25 cellular contexts compared by ENCODE assay signal in genomic region chr14:44165286-44165685, GRCh38.
"Had no signal": no experiment of that assay in that cellular context is flagged by ENCODE, and none has a peak within 500 bp of the region (broad histone marks: within the 10 kb centered on the region; RNA-seq: fewer than 3 reads in every experiment).

No MANE protein-coding gene starts in this region.

- H3K27me3 Mint-ChIP-seq: activated naive CD8-positive, alpha-beta T cell; activated T-cell treated with anti-CD3 and anti-CD28 coated beads, Interleukin-2, amount 50 U/mL, for 24 hours; activated T-helper 17 cell treated with anti-CD3 and anti-CD28 coated beads, Interleukin-2, amount 50 U/mL, for 72 hours; effector memory CD8-positive, alpha-beta T cell; naive thymus-derived CD8-positive, alpha-beta T cell; stimulated activated naive B cell treated with anti-CD40 and anti-IgM and Interleukin-4, amounts not matched to agents 10 μg/mL and 1 μg/mL and 100 μg/mL, for 72 hours had no signal

- H3K36me3 Mint-ChIP-seq: activated naive CD8-positive, alpha-beta T cell; naive thymus-derived CD8-positive, alpha-beta T cell; stimulated activated naive B cell treated with anti-CD40 and anti-IgM and Interleukin-4, amounts not matched to agents 10 μg/mL and 1 μg/mL and 100 μg/mL, for 72 hours had no signal

- ATAC-seq: activated T-helper 17 cell treated with anti-CD3 and anti-CD28 coated beads, Interleukin-2, amount 50 U/mL, for 72 hours; effector memory CD8-positive, alpha-beta T cell; heart right ventricle; left colon; lower lobe of right lung; naive thymus-derived CD8-positive, alpha-beta T cell; stimulated activated naive B cell treated with anti-CD40 and anti-IgM and Interleukin-4, amounts not matched to agents 10 μg/mL and 1 μg/mL and 100 μg/mL, for 72 hours had no signal

- H3K4me3 Mint-ChIP-seq: activated naive CD8-positive, alpha-beta T cell; activated T-cell treated with anti-CD3 and anti-CD28 coated beads, Interleukin-2, amount 50 U/mL, for 24 hours; activated T-helper 17 cell treated with anti-CD3 and anti-CD28 coated beads, Interleukin-2, amount 50 U/mL, for 72 hours; effector memory CD8-positive, alpha-beta T cell; naive thymus-derived CD8-positive, alpha-beta T cell; stimulated activated naive B cell treated with anti-CD40 and anti-IgM and Interleukin-4, amounts not matched to agents 10 μg/mL and 1 μg/mL and 100 μg/mL, for 72 hours had no signal

- H3K4me1 Mint-ChIP-seq: activated T-helper 17 cell treated with anti-CD3 and anti-CD28 coated beads, Interleukin-2, amount 50 U/mL, for 72 hours; naive thymus-derived CD8-positive, alpha-beta T cell; stimulated activated naive B cell treated with anti-CD40 and anti-IgM and Interleukin-4, amounts not matched to agents 10 μg/mL and 1 μg/mL and 100 μg/mL, for 72 hours had no signal

- DNase-seq: activated CD4-positive, alpha-beta T cell treated with anti-CD3 and anti-CD28 coated beads for 1 hour; activated CD8-positive, alpha-beta memory T cell treated with anti-CD3 and anti-CD28 coated beads for 24 hours; activated CD8-positive, alpha-beta memory T cell treated with anti-CD3 and anti-CD28 coated beads, Interleukin-2, amount 50 U/mL, for 4 hours; activated naive CD4-positive, alpha-beta T cell; activated T-cell treated with anti-CD3 and anti-CD28 coated beads, Interleukin-2, amount 50 U/mL, for 24 hours; adrenal gland; brain microvascular endothelial cell; central memory CD4-positive, alpha-beta T cell; effector memory CD8-positive, alpha-beta T cell; esophagus squamous epithelium; foreskin fibroblast; heart right ventricle; left colon; lower lobe of right lung; naive thymus-derived CD8-positive, alpha-beta T cell; sigmoid colon; stimulated activated CD4-positive, alpha-beta T cell treated with anti-CD3 and anti-CD28 coated beads, Interleukin-2, amount 100 ng/mL, for 48 hours; stimulated activated CD8-positive, alpha-beta memory T cell treated with anti-CD3 and anti-CD28 coated beads, Interleukin-4, amount 100 ng/mL, for 48 hours; stimulated activated naive B cell treated with anti-CD40 and anti-IgM and Interleukin-4, amounts not matched to agents 10 μg/mL and 1 μg/mL and 100 μg/mL, for 72 hours; T-helper 9 cell; testis; trophoblast cell; uterus had no signal

- H3K27ac Mint-ChIP-seq: activated naive CD8-positive, alpha-beta T cell; activated T-cell treated with anti-CD3 and anti-CD28 coated beads, Interleukin-2, amount 50 U/mL, for 24 hours; activated T-helper 17 cell treated with anti-CD3 and anti-CD28 coated beads, Interleukin-2, amount 50 U/mL, for 72 hours; effector memory CD8-positive, alpha-beta T cell; naive thymus-derived CD8-positive, alpha-beta T cell; stimulated activated naive B cell treated with anti-CD40 and anti-IgM and Interleukin-4, amounts not matched to agents 10 μg/mL and 1 μg/mL and 100 μg/mL, for 72 hours had no signal
